In genomic region chr22:46087816-46088277, GRCh38 we compare ENCODE assay signal across 8 cellular contexts.
DNase-seq lines count a peak whose midpoint lies in the region; ATAC-seq, FAIRE-seq and TF ChIP-seq lines count a peak whose summit lies in the region.

No MANE protein-coding gene starts in this region.

- H3K9me3 ChIP-seq in prostate gland, result no peaks in the 10 kb centered on the region

- H3K27me3 Mint-ChIP-seq in T-helper 2 cell treated with Interferon-gamma antibody and Interleukin-4, amounts not matched to agents 5 μg/mL and 100 μg/mL, for 36 hours (ENCODE audit: low read depth), result no peaks in the 10 kb centered on the region

- intact Hi-C loops in prostate gland (cut with DNase I), result no loop called here

- WGBS in prostate gland, result 7% methylated on average over 20 of the region's 22 CpGs

- TF ChIP-seq POLR2A in prostate gland (IDR thresholded peaks at IDR 0.05), result peak; percentile 60

- H3K27ac ChIP-seq in prostate gland, result peak overlapping the region; percentile 96 to 99

- H3K9me3 Mint-ChIP-seq in T-helper 2 cell treated with Interferon-gamma antibody and Interleukin-4, amounts not matched to agents 5 μg/mL and 100 μg/mL, for 36 hours, result no peaks in the 10 kb centered on the region

- no peaks in the 10 kb centered on the region for H3K36me3 Mint-ChIP-seq in T-helper 2 cell treated with Interferon-gamma antibody and Interleukin-4, amounts not matched to agents 5 μg/mL and 100 μg/mL, for 36 hours (ENCODE audit: low read depth)

- H3K36me3 ChIP-seq in prostate gland, result peaks cover 0 to 4% of the 10 kb centered on the region in 2 donors

- H3K4me1 ChIP-seq in prostate gland (replicated peaks), result peaks cover 72% of the 10 kb centered on the region

- peak overlapping the region; percentile 3 to 15 for H3K4me3 ChIP-seq in prostate gland

- ATAC-seq in SK-N-SH treated with all-trans-retinoic acid at 6 μM for 48 hours, result peak; percentile 55

- FAIRE-seq in frontal cortex (lab: Jason Lieb, UNC), result peak; percentile 76

- H3K27me3 ChIP-seq in prostate gland (replicated peaks; ENCODE audit: insufficient read depth), result no peaks in the 10 kb centered on the region

- no peak for TF ChIP-seq CTCF in prostate gland (IDR thresholded peaks at IDR 0.05)

- DNase-seq in ELR (ENCODE audit: low read depth) (peak; percentile 92), frontal cortex (ENCODE audit: low spot score in 2 of 2) (peak; percentile 85 to 91), prostate gland (ENCODE audit: low spot score) (peak; percentile 85), HK-2 (ENCODE audit: unreplicated experiment) (no peak), NOMO-1 treated with DMSO at 0.1 percent for 48 hours (lab: John Stamatoyannopoulos, UW; ENCODE audit: unreplicated experiment) (no peak), NK-92 (lab: John Stamatoyannopoulos, UW; ENCODE audit: unreplicated experiment) (no peak)
- DNase-seq in T-helper 2 cell treated with Interferon-gamma antibody and Interleukin-4, amounts not matched to agents 5 μg/mL and 100 μg/mL, for 36 hours (ENCODE audit: low spot score), result no peak

- no peak overlapping the region for H3K4me3 Mint-ChIP-seq in T-helper 2 cell treated with Interferon-gamma antibody and Interleukin-4, amounts not matched to agents 5 μg/mL and 100 μg/mL, for 36 hours

- no peak overlapping the region for H3K27ac Mint-ChIP-seq in T-helper 2 cell treated with Interferon-gamma antibody and Interleukin-4, amounts not matched to agents 5 μg/mL and 100 μg/mL, for 36 hours

- peaks cover 2% of the 10 kb centered on the region for H3K4me1 Mint-ChIP-seq in T-helper 2 cell treated with Interferon-gamma antibody and Interleukin-4, amounts not matched to agents 5 μg/mL and 100 μg/mL, for 36 hours (ENCODE audit: low read depth)

TF ChIP-seq in SK-N-SH treated with all-trans-retinoic acid at 6 μM for 48 hours, 23 proteins besides CTCF, POLR2A, EP300 and RAD21:
- TF ChIP-seq ZNF8 (CRISPR knock-in tag; IDR thresholded peaks at IDR 0.05) (no peak), TSHZ2 (CRISPR knock-in tag; IDR thresholded peaks at IDR 0.05) (no peak), ZC3H10 (CRISPR knock-in tag; IDR thresholded peaks at IDR 0.05) (no peak), GLIS3 (CRISPR knock-in tag; IDR thresholded peaks at IDR 0.05) (no peak), POU6F1 (CRISPR knock-in tag; IDR thresholded peaks at IDR 0.05; ENCODE audit: borderline replicate concordance, low read depth) (no peak), PATZ1 (CRISPR knock-in tag; IDR thresholded peaks at IDR 0.05; ENCODE audit: borderline replicate concordance) (peak; percentile 69; the same call in 1 of the 2 replicates), SNAI2 (CRISPR knock-in tag; IDR thresholded peaks at IDR 0.05) (no peak), ISL1 (CRISPR knock-in tag; IDR thresholded peaks at IDR 0.05) (no peak), PPARA (CRISPR knock-in tag; IDR thresholded peaks at IDR 0.05; ENCODE audit: borderline replicate concordance) (no peak), CREB5 (CRISPR knock-in tag; IDR thresholded peaks at IDR 0.05; ENCODE audit: low read depth) (no peak), OSR1 (CRISPR knock-in tag; IDR thresholded peaks at IDR 0.05) (no peak), ZFP3 (CRISPR knock-in tag; IDR thresholded peaks at IDR 0.05) (no peak), CSRNP3 (CRISPR knock-in tag; IDR thresholded peaks at IDR 0.05) (no peak), ESRRG (CRISPR knock-in tag; IDR thresholded peaks at IDR 0.05) (no peak), TCF4 (CRISPR knock-in tag; IDR thresholded peaks at IDR 0.05; ENCODE audit: borderline replicate concordance) (peak; percentile 44; the same call in 1 of the 2 replicates)

Comparison
In these comparisons a context has a peak if more than half of its experiments do, and no peak if none do; other contexts are left out.
1. DNase-seq: peak in ELR (single experiment), frontal cortex (2 of 2) and prostate gland (single experiment); none in T-helper 2 cell treated with Interferon-gamma antibody and Interleukin-4, amounts not matched to agents 5 μg/mL and 100 μg/mL, for 36 hours (single experiment), HK-2 (single experiment), NOMO-1 treated with DMSO at 0.1 percent for 48 hours (single experiment) and NK-92 (single experiment).